In the genomic region with DNA sequence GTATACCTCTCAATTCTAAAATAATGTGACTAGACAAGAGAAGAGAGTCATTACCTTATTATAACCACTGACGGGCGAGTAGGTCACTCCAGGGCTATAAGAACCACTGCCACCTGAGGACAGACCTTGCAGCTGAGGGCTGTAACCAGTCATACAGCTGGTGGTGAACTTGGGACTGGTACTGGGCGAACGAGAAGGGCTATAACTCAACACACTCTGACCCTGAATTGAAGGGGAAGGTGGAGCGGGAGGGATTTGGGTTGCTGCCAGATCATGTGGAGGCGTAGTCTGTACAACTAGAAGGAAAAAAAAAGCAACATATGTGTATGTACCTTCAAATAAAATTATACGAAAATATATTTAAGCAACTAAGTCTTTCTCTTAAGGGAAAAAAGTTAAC, we compare ENCODE assay signal across 32 cellular contexts. TPM values are rescaled to one million over a fixed set of nuclear protein-coding genes. Genes with fewer than 3 reads are reported as not detected.
A peak's percentile ranks its signal among the peaks of the same experiment; 100 is the strongest.
DNase-seq lines count a peak whose midpoint lies in the region; ATAC-seq and TF ChIP-seq lines count a peak whose summit lies in the region.
"Had no signal": no experiment of that assay in that cellular context is flagged by ENCODE, and none has a peak within 500 bp of the region (broad histone marks: within the 10 kb centered on the region; RNA-seq: fewer than 3 reads in every experiment).

No MANE protein-coding gene starts in this region.

- H3K27ac Mint-ChIP-seq in stimulated activated naive B cell treated with anti-CD40 and anti-IgM and Interleukin-4, amounts not matched to agents 10 μg/mL and 1 μg/mL and 100 μg/mL, for 72 hours, result peak overlapping the region; percentile 28
- no peak overlapping the region for H3K27ac Mint-ChIP-seq in activated CD8-positive, alpha-beta memory T cell treated with anti-CD3 and anti-CD28 coated beads, Interleukin-2, amount 10 ng/mL, durations not matched to agents 7 days and 5 days
- H3K27ac Mint-ChIP-seq: activated T-helper 2 cell treated with anti-CD3 and anti-CD28 coated beads, Interferon-gamma antibody, Interleukin-2, Interleukin-4, amounts not matched to agents 10 μg/mL and 5 μg/mL and 100 μg/mL, durations not matched to agents 14 hours and 24 hours and 36 hours; HFFc6; progenitor cell of endocrine pancreas had no signal

- H3K9me3 Mint-ChIP-seq in stimulated activated naive B cell treated with anti-CD40 and anti-IgM and Interleukin-4, amounts not matched to agents 10 μg/mL and 1 μg/mL and 100 μg/mL, for 72 hours, result no peaks in the 10 kb centered on the region
- no peaks in the 10 kb centered on the region for H3K9me3 Mint-ChIP-seq in activated CD8-positive, alpha-beta memory T cell treated with anti-CD3 and anti-CD28 coated beads, Interleukin-2, amount 10 ng/mL, durations not matched to agents 7 days and 5 days (ENCODE audit: low read depth)
- H3K9me3 Mint-ChIP-seq: activated naive CD4-positive, alpha-beta T cell treated with anti-CD3 and anti-CD28 coated beads, Interleukin-2, amount 50 U/mL, for 72 hours; activated T-helper 2 cell treated with anti-CD3 and anti-CD28 coated beads, Interferon-gamma antibody, Interleukin-2, Interleukin-4, amounts not matched to agents 10 μg/mL and 5 μg/mL and 100 μg/mL, durations not matched to agents 14 hours and 24 hours and 36 hours; HFFc6 had no signal

- POLR2A ChIA-PET in HEK293T (lab: Yijun Ruan, JAX), result no interaction called here

- DNase-seq in DMS 273 (lab: John Stamatoyannopoulos, UW; ENCODE audit: unreplicated experiment) (peak; percentile 17), DMS 273 treated with DMSO at 0.1 percent for 48 hours (lab: John Stamatoyannopoulos, UW) (no peak), NCI-H2227 (lab: John Stamatoyannopoulos, UW; ENCODE audit: unreplicated experiment) (peak; percentile 81), left colon (peak; percentile 80 to 90), HEK293T (ENCODE audit: extremely low spot score) (no peak), NCI-H1694 treated with DMSO at 0.1 percent for 48 hours (lab: John Stamatoyannopoulos, UW) (no peak)
- no peak for DNase-seq in stimulated activated naive B cell treated with anti-CD40 and anti-IgM and Interleukin-4, amounts not matched to agents 10 μg/mL and 1 μg/mL and 100 μg/mL, for 72 hours
- DNase-seq in activated CD8-positive, alpha-beta memory T cell treated with anti-CD3 and anti-CD28 coated beads, Interleukin-2, amount 10 ng/mL, durations not matched to agents 7 days and 5 days, result no peak
- DNase-seq: activated CD4-positive, alpha-beta T cell treated with anti-CD3 and anti-CD28 coated beads, Interleukin-2, amount 50 U/mL, for 4 hours; activated CD4-positive, CD25-positive, alpha-beta regulatory T cell; activated CD8-positive, alpha-beta memory T cell treated with anti-CD3 and anti-CD28 coated beads, Interleukin-2, amount 50 U/mL, for 48 hours; Calu3; GOT3; HFFc6; mammary epithelial cell; MV-4-11; NCI-H146; NCI-H510A treated with DMSO at 0.1 percent for 48 hours; NK-92 treated with Interleukin-12 subunit alpha and Interleukin-12 subunit beta, amount 100 ng/mL, for 24 hours; right lobe of liver; SK-N-SH; stimulated activated CD4-positive, alpha-beta T cell treated with anti-CD3 and anti-CD28 coated beads, Interleukin-2, amount 100 ng/mL, for 48 hours had no signal

- peak; percentile 89 for ATAC-seq in left colon
- no peak for ATAC-seq in stimulated activated naive B cell treated with anti-CD40 and anti-IgM and Interleukin-4, amounts not matched to agents 10 μg/mL and 1 μg/mL and 100 μg/mL, for 72 hours (replicated peaks)
- ATAC-seq in activated CD8-positive, alpha-beta memory T cell treated with anti-CD3 and anti-CD28 coated beads, Interleukin-2, amount 10 ng/mL, durations not matched to agents 7 days and 5 days, result no peak
- ATAC-seq: activated naive CD4-positive, alpha-beta T cell treated with anti-CD3 and anti-CD28 coated beads, Interleukin-2, amount 50 U/mL, for 72 hours; HepG2; right lobe of liver had no signal

- peaks cover 9 to 20% of the 10 kb centered on the region in 2 donors for H3K4me1 Mint-ChIP-seq in stimulated activated naive B cell treated with anti-CD40 and anti-IgM and Interleukin-4, amounts not matched to agents 10 μg/mL and 1 μg/mL and 100 μg/mL, for 72 hours
- peaks cover 46% of the 10 kb centered on the region for H3K4me1 Mint-ChIP-seq in activated CD8-positive, alpha-beta memory T cell treated with anti-CD3 and anti-CD28 coated beads, Interleukin-2, amount 10 ng/mL, durations not matched to agents 7 days and 5 days

- peaks cover 32 to 38% of the 10 kb centered on the region in 2 donors for H3K36me3 Mint-ChIP-seq in stimulated activated naive B cell treated with anti-CD40 and anti-IgM and Interleukin-4, amounts not matched to agents 10 μg/mL and 1 μg/mL and 100 μg/mL, for 72 hours
- peaks cover 47% of the 10 kb centered on the region for H3K36me3 Mint-ChIP-seq in activated CD8-positive, alpha-beta memory T cell treated with anti-CD3 and anti-CD28 coated beads, Interleukin-2, amount 10 ng/mL, durations not matched to agents 7 days and 5 days

- H3K4me3 Mint-ChIP-seq in stimulated activated naive B cell treated with anti-CD40 and anti-IgM and Interleukin-4, amounts not matched to agents 10 μg/mL and 1 μg/mL and 100 μg/mL, for 72 hours, result no peak overlapping the region
- no peak overlapping the region for H3K4me3 Mint-ChIP-seq in activated CD8-positive, alpha-beta memory T cell treated with anti-CD3 and anti-CD28 coated beads, Interleukin-2, amount 10 ng/mL, durations not matched to agents 7 days and 5 days
- H3K4me3 Mint-ChIP-seq: HFFc6 had no signal

- H3K27me3 Mint-ChIP-seq in stimulated activated naive B cell treated with anti-CD40 and anti-IgM and Interleukin-4, amounts not matched to agents 10 μg/mL and 1 μg/mL and 100 μg/mL, for 72 hours, result no peaks in the 10 kb centered on the region
- H3K27me3 Mint-ChIP-seq in activated CD8-positive, alpha-beta memory T cell treated with anti-CD3 and anti-CD28 coated beads, Interleukin-2, amount 10 ng/mL, durations not matched to agents 7 days and 5 days, result no peaks in the 10 kb centered on the region
- H3K27me3 Mint-ChIP-seq: progenitor cell of endocrine pancreas had no signal

- intact Hi-C loops in left colon (cut with DNase I, micrococcal nuclease), result no loop called here

- CTCF ChIA-PET in activated CD8-positive, alpha-beta memory T cell treated with anti-CD3 and anti-CD28 coated beads, Interleukin-2, amount 10 ng/mL, durations not matched to agents 7 days and 5 days (lab: Charles Lee), result interaction anchor here (1.4 kb wide), 1 partner anchor 130 kb away, joined by 3 read pairs; no protein-coding TSS in a partner anchor
- CTCF ChIA-PET in HEK293T (lab: Yijun Ruan, JAX), result no interaction called here

TF ChIP-seq in HEK293T, 16 proteins besides CTCF, POLR2A, EP300 and RAD21:
- TF ChIP-seq NFRKB (IDR thresholded peaks at IDR 0.05) (no peak), TARDBP (IDR thresholded peaks at IDR 0.05) (no peak), L3MBTL2 (conservative IDR thresholded peaks at IDR 0.05) (no peak), CTBP1 (IDR thresholded peaks at IDR 0.05; ENCODE audit: borderline replicate concordance) (no peak), ZNF384 (IDR thresholded peaks at IDR 0.05) (no peak), FOXK2 (IDR thresholded peaks at IDR 0.05) (no peak), LEF1 (IDR thresholded peaks at IDR 0.05; ENCODE audit: borderline replicate concordance) (no peak), FOXM1 (IDR thresholded peaks at IDR 0.05; ENCODE audit: borderline replicate concordance) (no peak), SP1 (IDR thresholded peaks at IDR 0.05) (no peak)

RNA-seq across cellular contexts. Expression of gene TMEM209, which starts 3.4 kb away (rescaled TPM):
- 10 to 100 TPM; 17.7 to 23.5 TPM for total RNA-seq in left colon
- 10 to 100 TPM; 39.5 to 44.5 TPM for total RNA-seq in activated CD8-positive, alpha-beta memory T cell treated with anti-CD3 and anti-CD28 coated beads, Interleukin-2, amount 10 ng/mL, durations not matched to agents 7 days and 5 days

RNA-seq across cellular contexts. Expression of gene SSMEM1, which starts 5.9 kb away (rescaled TPM):
- not detected for total RNA-seq in left colon
- not detected for total RNA-seq in activated CD8-positive, alpha-beta memory T cell treated with anti-CD3 and anti-CD28 coated beads, Interleukin-2, amount 10 ng/mL, durations not matched to agents 7 days and 5 days
- total RNA-seq: activated naive CD4-positive, alpha-beta T cell treated with anti-CD3 and anti-CD28 coated beads, Interleukin-2, amount 50 U/mL, for 72 hours; activated T-helper 2 cell treated with anti-CD3 and anti-CD28 coated beads, Interferon-gamma antibody, Interleukin-2, Interleukin-4, amounts not matched to agents 10 μg/mL and 5 μg/mL and 100 μg/mL, durations not matched to agents 14 hours and 24 hours and 36 hours; breast epithelium; Calu3; chondrocyte; Daoy; hepatocyte; HepG2; HFFc6; mammary epithelial cell; progenitor cell of endocrine pancreas; right lobe of liver; T-helper 1 cell treated with Interleukin-12 subunit alpha and Interleukin-12 subunit beta and Interleukin-4 antibody, amounts not matched to agents 30 ng/mL and 1 ng/mL, for 36 hours; tibial nerve had no signal

Comparison
In these comparisons a context has a peak if more than half of its experiments do, and no peak if none do; other contexts are left out.
1. DNase-seq: peak in DMS 273 (single experiment), NCI-H2227 (single experiment) and left colon (2 of 2); none in DMS 273 treated with DMSO at 0.1 percent for 48 hours (single experiment), stimulated activated naive B cell treated with anti-CD40 and anti-IgM and Interleukin-4, amounts not matched to agents 10 μg/mL and 1 μg/mL and 100 μg/mL, for 72 hours (single experiment), activated CD8-positive, alpha-beta memory T cell treated with anti-CD3 and anti-CD28 coated beads, Interleukin-2, amount 10 ng/mL, durations not matched to agents 7 days and 5 days (single experiment), HEK293T (single experiment) and NCI-H1694 treated with DMSO at 0.1 percent for 48 hours (single experiment).